Comparison of ENCODE assay signal across 9 cellular contexts in the genomic region with DNA sequence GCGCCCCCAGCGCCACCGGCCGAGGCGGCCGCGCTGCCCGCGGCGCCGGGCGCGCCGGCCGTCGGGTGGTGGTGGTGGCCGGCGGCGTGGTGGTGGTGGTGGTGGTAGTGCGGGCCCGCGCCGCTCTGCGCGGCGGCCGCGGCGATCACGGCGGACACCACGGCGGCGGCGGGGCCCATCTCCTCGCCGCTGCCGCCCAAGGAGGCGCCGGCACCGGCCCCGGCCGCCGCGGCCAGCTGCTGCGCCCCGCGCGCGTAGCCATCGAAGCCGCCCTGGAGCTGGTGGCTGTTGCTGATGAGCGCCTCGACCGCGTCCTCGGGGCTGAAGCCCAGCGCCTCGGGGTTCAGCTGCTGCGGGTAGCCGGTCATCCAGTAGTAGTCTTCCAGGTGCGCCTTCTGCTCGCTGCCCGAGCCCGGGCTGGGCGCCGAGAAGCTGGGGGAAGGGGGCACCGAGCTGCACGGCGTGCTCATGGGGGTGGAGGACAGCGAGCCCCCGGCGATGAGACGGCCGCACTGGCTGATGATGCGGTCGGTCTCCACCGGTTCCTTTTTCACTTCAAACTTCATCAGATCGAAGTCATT. TPM values are rescaled to one million over a fixed set of nuclear protein-coding genes. Genes with fewer than 3 reads are reported as not detected.
DNase-seq lines count a peak whose midpoint lies in the region; ATAC-seq and TF ChIP-seq lines count a peak whose summit lies in the region.
"Had no signal": no experiment of that assay in that cellular context is flagged by ENCODE, and none has a peak within 500 bp of the region (broad histone marks: within the 10 kb centered on the region; RNA-seq: fewer than 3 reads in every experiment).

No MANE protein-coding gene starts in this region.

- H3K9me3 ChIP-seq in MM.1S (replicated peaks; ENCODE audit: insufficient read depth, low read length) (no peaks in the 10 kb centered on the region), body of pancreas (no peaks in the 10 kb centered on the region)

- H3K36me3 Mint-ChIP-seq in immature natural killer cell: no peaks in the 10 kb centered on the region
- peaks cover 81% of the 10 kb centered on the region for H3K36me3 Mint-ChIP-seq in stimulated activated effector memory CD8-positive, alpha-beta T cell treated with anti-CD3 and anti-CD28 coated beads, Interleukin-12 subunit alpha, Interleukin-12 subunit beta, amount 100 ng/mL, for 72 hours

- TF ChIP-seq CTCF in AG09309 (IDR thresholded peaks at IDR 0.05; ENCODE audit: control insufficient read depth, insufficient read depth, low read depth, low read length, missing control alignments) (no peak), MM.1S (IDR thresholded peaks at IDR 0.05; ENCODE audit: low read length) (no peak), body of pancreas (IDR thresholded peaks at IDR 0.05) (no peak)

- H3K27me3 Mint-ChIP-seq in immature natural killer cell (ENCODE audit: low read depth in 3 of 3): peaks cover 6 to 29% (median 21%) of the 10 kb centered on the region in 3 donors

- H3K27ac ChIP-seq in MM.1S (ENCODE audit: low read length) (peak overlapping the region; percentile 88), body of pancreas (peak overlapping the region in 3 of 4 donors; percentile 63 to 91 (median 63))

- H3F3A ChIP-seq in MM.1S (ENCODE audit: insufficient read depth, low read length): peaks cover 53% of the 10 kb centered on the region

- peak overlapping the region; percentile 93 for H3K9ac ChIP-seq in MM.1S (ENCODE audit: low read length)

- peaks cover 47 to 51% of the 10 kb centered on the region in 2 donors for H3K4me1 Mint-ChIP-seq in immature natural killer cell
- peaks cover 32% of the 10 kb centered on the region for H3K4me1 Mint-ChIP-seq in stimulated activated effector memory CD8-positive, alpha-beta T cell treated with anti-CD3 and anti-CD28 coated beads, Interleukin-12 subunit alpha, Interleukin-12 subunit beta, amount 100 ng/mL, for 72 hours

- H3K9me2 ChIP-seq in MM.1S (replicated peaks; ENCODE audit: insufficient read depth, low read length): no peaks in the 10 kb centered on the region

- no peaks in the 10 kb centered on the region for H3K27me3 ChIP-seq in MM.1S (replicated peaks; ENCODE audit: insufficient read depth, low read length)
- H3K27me3 ChIP-seq in body of pancreas: no peaks in the 10 kb centered on the region

- H3K27ac Mint-ChIP-seq in immature natural killer cell: peak overlapping the region; percentile 77 to 92 (median 80)
- H3K27ac Mint-ChIP-seq in stimulated activated effector memory CD8-positive, alpha-beta T cell treated with anti-CD3 and anti-CD28 coated beads, Interleukin-12 subunit alpha, Interleukin-12 subunit beta, amount 100 ng/mL, for 72 hours: peak overlapping the region; percentile 97

- no peak for TF ChIP-seq POLR2A in body of pancreas (IDR thresholded peaks at IDR 0.05)

- H3K36me3 ChIP-seq in MM.1S (replicated peaks; ENCODE audit: insufficient read depth, low read length) (0 out of 2 replicates have a peak, but pooled peaks cover 7% of the 10 kb centered on the region), body of pancreas (replicated peaks in 1 of 2; ENCODE audit: insufficient read depth in 1 of 2, low read depth in 2 of 2) (no peaks in the 10 kb centered on the region)

- no peak overlapping the region for H2AFZ ChIP-seq in MM.1S (ENCODE audit: low read length)

- DNase-seq in AG09309 (ENCODE audit: low read depth) (no peak), MM.1S (no peak), body of pancreas (peak; percentile 17 to 28 (median 21)), immature natural killer cell (peak; percentile 34 to 43 (median 41)), foreskin melanocyte (no peak)
- peak; percentile 57 to 78 for DNase-seq in stimulated activated effector memory CD8-positive, alpha-beta T cell treated with anti-CD3 and anti-CD28 coated beads, Interleukin-12 subunit alpha, Interleukin-12 subunit beta, amount 100 ng/mL, for 72 hours (ENCODE audit: low spot score in 2 of 2)

- peak overlapping the region; percentile 15; the same call in 1 of the 2 replicates for H3K4me2 ChIP-seq in MM.1S (ENCODE audit: low read depth, low read length)

- intact Hi-C loops in body of pancreas (cut with DNase I): no loop called here

- H3K79me2 ChIP-seq in MM.1S (ENCODE audit: low read length): peaks cover 62% of the 10 kb centered on the region

- H3K9me3 Mint-ChIP-seq in immature natural killer cell: no peaks in the 10 kb centered on the region
- no peaks in the 10 kb centered on the region for H3K9me3 Mint-ChIP-seq in stimulated activated effector memory CD8-positive, alpha-beta T cell treated with anti-CD3 and anti-CD28 coated beads, Interleukin-12 subunit alpha, Interleukin-12 subunit beta, amount 100 ng/mL, for 72 hours

- H3K4me3 ChIP-seq in AG09309 (ENCODE audit: control insufficient read depth, low read depth, low read length) (peak overlapping the region; percentile 19), MM.1S (ENCODE audit: low read length) (peak overlapping the region; percentile 75), body of pancreas (peak overlapping the region; percentile 4 to 44)
- H3K4me3 ChIP-seq: GM12878 had no signal

- H3K4me3 Mint-ChIP-seq in immature natural killer cell: peak overlapping the region; percentile 92 to 97 (median 94)
- peak overlapping the region; percentile 84 for H3K4me3 Mint-ChIP-seq in stimulated activated effector memory CD8-positive, alpha-beta T cell treated with anti-CD3 and anti-CD28 coated beads, Interleukin-12 subunit alpha, Interleukin-12 subunit beta, amount 100 ng/mL, for 72 hours

- 0% methylated on average over 9 to 78 of the region's 79 CpGs for WGBS in body of pancreas, 2 donors

- H3K4me1 ChIP-seq in MM.1S (ENCODE audit: low read length) (no peaks in the 10 kb centered on the region), body of pancreas (peaks cover 14% of the 10 kb centered on the region)

- ATAC-seq in body of pancreas: peak; percentile 6
- ATAC-seq in stimulated activated effector memory CD8-positive, alpha-beta T cell treated with anti-CD3 and anti-CD28 coated beads, Interleukin-12 subunit alpha, Interleukin-12 subunit beta, amount 100 ng/mL, for 72 hours: no peak
- ATAC-seq in HG03432 (IDR thresholded peaks at IDR 0.05; ENCODE audit: unreplicated experiment): no peak
- no peak for ATAC-seq in HG02870 (IDR thresholded peaks at IDR 0.05; ENCODE audit: unreplicated experiment)
- ATAC-seq: GM12878 had no signal

- H4K20me1 ChIP-seq in MM.1S (ENCODE audit: insufficient read depth, low read length): 0 out of 2 replicates have a peak, but pooled peaks cover 4% of the 10 kb centered on the region

RNA-seq across cellular contexts. Expression of gene MAF, which starts 1.2 kb away (rescaled TPM):
- total RNA-seq in body of pancreas: 10 to 100 TPM; 10.9 to 31.3 TPM
- polyA plus RNA-seq in immature natural killer cell: 1 to 10 TPM in 1 of 3 donors, under 1 TPM in 2; 0.93 to 1.9 (median 0.96) TPM

Comparison
In these comparisons a context has a peak if more than half of its experiments do, and no peak if none do; other contexts are left out.
1. DNase-seq: peak in body of pancreas (4 of 4), immature natural killer cell (3 of 3) and stimulated activated effector memory CD8-positive, alpha-beta T cell treated with anti-CD3 and anti-CD28 coated beads, Interleukin-12 subunit alpha, Interleukin-12 subunit beta, amount 100 ng/mL, for 72 hours (2 of 2); none in AG09309 (single experiment), MM.1S (single experiment) and foreskin melanocyte (single experiment).
2. H3K4me3 ChIP-seq: peak in every context shown above with its lines; median percentile 75 in MM.1S; 24 in body of pancreas; 19 in AG09309.